In genomic region chr5:5335708-5336211, GRCh38 we compare ENCODE assay signal across 14 cellular contexts.
DNase-seq lines count a peak whose midpoint lies in the region; ATAC-seq and TF ChIP-seq lines count a peak whose summit lies in the region.
"Had no signal": no experiment of that assay in that cellular context is flagged by ENCODE, and none has a peak within 500 bp of the region (broad histone marks: within the 10 kb centered on the region; RNA-seq: fewer than 3 reads in every experiment).

No MANE protein-coding gene starts in this region.

- TF ChIP-seq POLR2A in testis (IDR thresholded peaks at IDR 0.05): no peak

- intact Hi-C loops in testis (cut with DNase I; ENCODE audit: low total_unique reads): no loop called here
- intact Hi-C loops in ascending aorta (cut with DNase I): no loop called here

- H3K18ac ChIP-seq in mesendoderm (ENCODE audit: low read length): no peak overlapping the region

- no peak overlapping the region for H2AK5ac ChIP-seq in mesendoderm (ENCODE audit: low read length)

- H4K8ac ChIP-seq in mesendoderm (ENCODE audit: low read depth, low read length): no peak overlapping the region

- no peak overlapping the region for H2BK15ac ChIP-seq in mesendoderm (replicated peaks; ENCODE audit: low read depth)

- no peak overlapping the region for H3K4me2 ChIP-seq in mesendoderm (ENCODE audit: low read length)
- H3K4me2 ChIP-seq: BLaER1 had no signal

- H3K4me1 ChIP-seq in mesendoderm (ENCODE audit: control insufficient read depth, low read depth, low read length) (peaks cover 3% of the 10 kb centered on the region), testis (peaks cover 4% of the 10 kb centered on the region), ascending aorta (no peaks in the 10 kb centered on the region)

- peak; percentile 25 for DNase-seq in AG09309 (ENCODE audit: low read depth)
- DNase-seq in NCI-H226: peak; percentile 74
- peak; percentile 82 for DNase-seq in choroid plexus epithelial cell (ENCODE audit: low read depth)
- peak; percentile 45 for DNase-seq in mesendoderm
- no peak for DNase-seq in testis
- no peak for DNase-seq in ascending aorta (ENCODE audit: low spot score in 2 of 2)
- no peak for DNase-seq in iPS-NIHi7 (ENCODE audit: extremely low spot score)
- DNase-seq: activated B cell treated with CpG ODN at 0.5 μM for 24 hours; activated effector memory CD4-positive, alpha-beta T cell treated with Interleukin-2 at 50 U/mL for 16 hours; effector CD4-positive, alpha-beta T cell; NCI-H187 had no signal

- H2BK5ac ChIP-seq in mesendoderm (ENCODE audit: low read length): no peak overlapping the region

- H3K4me3 ChIP-seq in AG09309 (ENCODE audit: control insufficient read depth, low read depth, low read length): no peak overlapping the region
- no peak overlapping the region for H3K4me3 ChIP-seq in choroid plexus epithelial cell (ENCODE audit: low read depth, low read length)
- H3K4me3 ChIP-seq in mesendoderm (ENCODE audit: low read length): no peak overlapping the region
- no peak overlapping the region for H3K4me3 ChIP-seq in testis
- no peak overlapping the region for H3K4me3 ChIP-seq in ascending aorta
- H3K4me3 ChIP-seq: BLaER1, suprapubic skin had no signal

- ATAC-seq in HG02938 (IDR thresholded peaks at IDR 0.05; ENCODE audit: unreplicated experiment): no peak

- no peaks in the 10 kb centered on the region for H3K36me3 ChIP-seq in mesendoderm (ENCODE audit: control insufficient read depth, insufficient read depth, low read length)
- H3K36me3 ChIP-seq in testis (ENCODE audit: low read depth, missing control alignments): no peaks in the 10 kb centered on the region
- H3K36me3 ChIP-seq in ascending aorta: no peaks in the 10 kb centered on the region
- H3K36me3 ChIP-seq: BLaER1, suprapubic skin had no signal

- no peak overlapping the region for H2BK120ac ChIP-seq in mesendoderm (ENCODE audit: low read depth, low read length)

- H3K27ac ChIP-seq in mesendoderm (ENCODE audit: low read depth, low read length) (no peak overlapping the region), testis (no peak overlapping the region), ascending aorta (no peak overlapping the region)
- H3K27ac ChIP-seq: BLaER1, suprapubic skin had no signal

- H4K5ac ChIP-seq in mesendoderm (ENCODE audit: low read length): no peak overlapping the region

- H3K27me3 ChIP-seq in mesendoderm (ENCODE audit: insufficient read depth, low read length, poor library complexity) (no peaks in the 10 kb centered on the region), testis (no peaks in the 10 kb centered on the region), ascending aorta (no peaks in the 10 kb centered on the region)
- H3K27me3 ChIP-seq: BLaER1, suprapubic skin had no signal

- H3K9me3 ChIP-seq in testis (no peaks in the 10 kb centered on the region), ascending aorta (no peaks in the 10 kb centered on the region)
- H3K9me3 ChIP-seq: BLaER1, suprapubic skin had no signal

- no peak overlapping the region for H3K9ac ChIP-seq in mesendoderm (ENCODE audit: low read length)
- H3K9ac ChIP-seq: BLaER1 had no signal

- WGBS in mesendoderm (ENCODE audit: extremely low coverage, insufficient coverage, low lambda C conversion rate): no CpG with 5 or more reads among the region's 4 CpGs
- 45 to 61% methylated on average over 4 of the region's 4 CpGs for WGBS in testis, 2 donors

- no peak overlapping the region for H3K4ac ChIP-seq in mesendoderm (ENCODE audit: low read depth, low read length)

- no peaks in the 10 kb centered on the region for H3K79me2 ChIP-seq in mesendoderm (ENCODE audit: control insufficient read depth, insufficient read depth, low read length)

- TF ChIP-seq CTCF in AG09309 (IDR thresholded peaks at IDR 0.05; ENCODE audit: control insufficient read depth, insufficient read depth, low read depth, low read length, missing control alignments): no peak
- TF ChIP-seq CTCF in choroid plexus epithelial cell (conservative IDR thresholded peaks at IDR 0.05; ENCODE audit: low read depth, low read length): no peak
- no peak for TF ChIP-seq CTCF in testis (IDR thresholded peaks at IDR 0.05)
- no peak for TF ChIP-seq CTCF in ascending aorta (IDR thresholded peaks at IDR 0.05)

- no peak overlapping the region for H3K23ac ChIP-seq in mesendoderm (ENCODE audit: low read length)

- no peak overlapping the region for H3K56ac ChIP-seq in mesendoderm (ENCODE audit: low read length)

- H3K79me1 ChIP-seq in mesendoderm (ENCODE audit: low read length): no peaks in the 10 kb centered on the region

Comparison
In these comparisons a context has a peak if more than half of its experiments do, and no peak if none do; other contexts are left out.
1. DNase-seq: peak in AG09309 (single experiment), NCI-H226 (single experiment), choroid plexus epithelial cell (single experiment) and mesendoderm (single experiment); none in testis (single experiment), ascending aorta (0 of 2) and iPS-NIHi7 (single experiment).